1 cellular context compared by ENCODE assay signal in genomic region chr6:27742833-27743573, GRCh38.
TF ChIP-seq lines count a peak whose summit lies in the region.

No MANE protein-coding gene starts in this region.

TF ChIP-seq in K562, 482 proteins besides CTCF, POLR2A, EP300 and RAD21 (continued from another document):
- TF ChIP-seq RREB1 (CRISPR knock-in tag; IDR thresholded peaks at IDR 0.05) (no peak), HCFC1 (IDR thresholded peaks at IDR 0.05; ENCODE audit: low read depth, low read length) (no peak), SRSF3 (IDR thresholded peaks at IDR 0.05; ENCODE audit: insufficient read depth, low read length) (no peak), SMARCA4 (IDR thresholded peaks at IDR 0.05) (peak; percentile 25; the same call in 1 of the 2 replicates), SRSF7 (optimal IDR thresholded peaks at IDR 0.05; ENCODE audit: low read depth, low read length) (no peak), KHSRP (IDR thresholded peaks at IDR 0.05) (no peak), DPF2 (IDR thresholded peaks at IDR 0.05) (0 out of 2 replicates have a peak, but pooled peaks have one; percentile 17), ATF3 (IDR thresholded peaks at IDR 0.05) (no peak), ATF3 (CRISPR knock-in tag; conservative IDR thresholded peaks at IDR 0.05) (no peak), PRMT5 (CRISPR knock-in tag; IDR thresholded peaks at IDR 0.05) (no peak), NFE2L1 (tag; IDR thresholded peaks at IDR 0.05; ENCODE audit: borderline replicate concordance, low read depth) (no peak), DACH1 (IDR thresholded peaks at IDR 0.05; ENCODE audit: partially characterized antibody) (no peak), SPI1 (IDR thresholded peaks at IDR 0.05; ENCODE audit: borderline replicate concordance, low read depth, low read length) (no peak), CBFA2T2 (conservative IDR thresholded peaks at IDR 0.05) (0 out of 2 replicates have a peak, but pooled peaks have one; percentile 6), ZBTB7A (IDR thresholded peaks at IDR 0.05; ENCODE audit: borderline replicate concordance, control insufficient read depth, low read depth, low read length) (peak; percentile 66; the same call in 1 of the 2 replicates), IFI16 (CRISPR knock-in tag; IDR thresholded peaks at IDR 0.05) (no peak), RFX1 (IDR thresholded peaks at IDR 0.05) (no peak), MYBL2 (IDR thresholded peaks at IDR 0.05; ENCODE audit: low read depth) (no peak), MYBL2 (CRISPR knock-in tag; IDR thresholded peaks at IDR 0.05; ENCODE audit: borderline replicate concordance) (no peak), RUNX1 (IDR thresholded peaks at IDR 0.05; ENCODE audit: low read depth) (no peak), MXD1 (CRISPR knock-in tag; IDR thresholded peaks at IDR 0.05; ENCODE audit: borderline replicate concordance, poor library complexity, severe bottlenecking) (no peak), TEAD1 (CRISPR knock-in tag; IDR thresholded peaks at IDR 0.05) (no peak), SLC30A9 (CRISPR knock-in tag; IDR thresholded peaks at IDR 0.05) (no peak), POLR2AphosphoS2 (IDR thresholded peaks at IDR 0.05; ENCODE audit: low read length) (no peak), MYNN (IDR thresholded peaks at IDR 0.05) (no peak), MYNN (CRISPR knock-in tag; IDR thresholded peaks at IDR 0.05) (no peak), XRCC3 (IDR thresholded peaks at IDR 0.05) (no peak), CLOCK (CRISPR knock-in tag; IDR thresholded peaks at IDR 0.05; ENCODE audit: borderline replicate concordance) (no peak), ELK3 (CRISPR knock-in tag; IDR thresholded peaks at IDR 0.05) (no peak), NFIC (IDR thresholded peaks at IDR 0.05) (no peak), MEIS2 (IDR thresholded peaks at IDR 0.05; ENCODE audit: partially characterized antibody) (peak; percentile 6), MAFK (IDR thresholded peaks at IDR 0.05; ENCODE audit: low read length) (no peak), LEF1 (IDR thresholded peaks at IDR 0.05) (peak; percentile 51; the same call in 1 of the 2 replicates), ZNF274 (IDR thresholded peaks at IDR 0.05; ENCODE audit: borderline replicate concordance, low read depth, low read length) (no peak), MITF (IDR thresholded peaks at IDR 0.05) (no peak), EZH2 (IDR thresholded peaks at IDR 0.05; ENCODE audit: borderline replicate concordance, low read depth, low read length) (no peak), ARID3B (CRISPR knock-in tag; IDR thresholded peaks at IDR 0.05; ENCODE audit: borderline replicate concordance) (no peak), ZNF146 (CRISPR knock-in tag; IDR thresholded peaks at IDR 0.05; ENCODE audit: unreplicated experiment) (no peak), CAMTA2 (CRISPR knock-in tag; conservative IDR thresholded peaks at IDR 0.05) (no peak), CHD1 (IDR thresholded peaks at IDR 0.05; ENCODE audit: low read length) (no peak), CTCFL (IDR thresholded peaks at IDR 0.05; ENCODE audit: borderline replicate concordance, insufficient read depth, low read depth, low read length, poor library complexity, severe bottlenecking) (no peak), GTF2A2 (tag; IDR thresholded peaks at IDR 0.05) (no peak), KAT8 (IDR thresholded peaks at IDR 0.05; ENCODE audit: low read depth) (no peak), ZBTB33 (CRISPR knock-in tag; IDR thresholded peaks at IDR 0.05) (no peak), ZNF232 (CRISPR knock-in tag; IDR thresholded peaks at IDR 0.05) (no peak)
